8 cellular contexts compared by ENCODE assay signal in genomic region chr11:14519692-14520085, GRCh38. TPM values are rescaled to one million over a fixed set of nuclear protein-coding genes. Genes with fewer than 3 reads are reported as not detected.
DNase-seq lines count a peak whose midpoint lies in the region; ATAC-seq and TF ChIP-seq lines count a peak whose summit lies in the region.

No MANE protein-coding gene starts in this region.

- H3K36me3 Mint-ChIP-seq in dendritic cell treated with granulocyte-macrophage colony-stimulating factor and Interleukin-4, amounts not matched to agents 40 ng/mL and 50 ng/mL, for 4 days (ENCODE audit: low read depth) = peaks cover 48% of the 10 kb centered on the region
- H3K36me3 Mint-ChIP-seq in naive B cell = no peaks in the 10 kb centered on the region

- H3K27me3 ChIP-seq in cardiac muscle cell (no peaks in the 10 kb centered on the region), Peyer's patch (no peaks in the 10 kb centered on the region)

- H3K4me1 ChIP-seq in cardiac muscle cell (ENCODE audit: low read depth) = peaks cover 8% of the 10 kb centered on the region
- peaks cover 0 to 17% (median 5%) of the 10 kb centered on the region in 4 donors for H3K4me1 ChIP-seq in Peyer's patch

- H3K9me3 ChIP-seq in cardiac muscle cell (ENCODE audit: low read depth) (no peaks in the 10 kb centered on the region), Peyer's patch (no peaks in the 10 kb centered on the region)

- DNase-seq in cardiac muscle cell (ENCODE audit: low read depth in 1 of 2, low spot score in 1 of 2) (no peak), Right ventricle myocardium inferior (ENCODE audit: missing footprints) (no peak), Peyer's patch (no peak), naive B cell (no peak), COR-L47 (lab: John Stamatoyannopoulos, UW) (no peak), cerebellum (ENCODE audit: low spot score) (no peak)

- H3K4me3 ChIP-seq in cardiac muscle cell (peak overlapping the region; percentile 83), Peyer's patch (peak overlapping the region; percentile 68 to 78 (median 74))

- H3K27ac ChIP-seq in cardiac muscle cell (peak overlapping the region; percentile 96), Peyer's patch (peak overlapping the region; percentile 80 to 89 (median 87))

- intact Hi-C loops in Right ventricle myocardium inferior (cut with DNase I) = loop anchor here (1.0 to 5.0 kb wide), 3 partner anchors 19 to 388 kb away; partner anchors contain the start of gene CYP2R1
- intact Hi-C loops in dendritic cell treated with granulocyte-macrophage colony-stimulating factor and Interleukin-4, amounts not matched to agents 40 ng/mL and 50 ng/mL, for 4 days (cut with micrococcal nuclease) = loop anchor here (1.0 to 5.0 kb wide), 4 partner anchors 20 to 388 kb away; partner anchors contain the start of genes COPB1, CYP2R1 and PDE3B

- ATAC-seq in Right ventricle myocardium inferior = no peak
- ATAC-seq in HG02884 (IDR thresholded peaks at IDR 0.05; ENCODE audit: unreplicated experiment) = peak; percentile 15
- ATAC-seq in naive B cell (ENCODE audit: low read depth in 2 of 2) = peak; percentile 1 to 8

- no peaks in the 10 kb centered on the region for H3K27me3 Mint-ChIP-seq in dendritic cell treated with granulocyte-macrophage colony-stimulating factor and Interleukin-4, amounts not matched to agents 40 ng/mL and 50 ng/mL, for 4 days
- no peaks in the 10 kb centered on the region for H3K27me3 Mint-ChIP-seq in naive B cell

- H3K4me1 Mint-ChIP-seq in dendritic cell treated with granulocyte-macrophage colony-stimulating factor and Interleukin-4, amounts not matched to agents 40 ng/mL and 50 ng/mL, for 4 days (ENCODE audit: low read depth) = peaks cover 16% of the 10 kb centered on the region
- peaks cover 12 to 28% (median 27%) of the 10 kb centered on the region in 3 donors for H3K4me1 Mint-ChIP-seq in naive B cell

- no peak for TF ChIP-seq POLR2A in Peyer's patch (IDR thresholded peaks at IDR 0.05)

- peak overlapping the region; percentile 97 for H3K27ac Mint-ChIP-seq in dendritic cell treated with granulocyte-macrophage colony-stimulating factor and Interleukin-4, amounts not matched to agents 40 ng/mL and 50 ng/mL, for 4 days
- peak overlapping the region; percentile 92 to 98 (median 97) for H3K27ac Mint-ChIP-seq in naive B cell

- TF ChIP-seq CTCF in cardiac muscle cell (IDR thresholded peaks at IDR 0.05; ENCODE audit: low read depth, low read length) (no peak), Peyer's patch (IDR thresholded peaks at IDR 0.05) (no peak)

- H3K4me3 Mint-ChIP-seq in dendritic cell treated with granulocyte-macrophage colony-stimulating factor and Interleukin-4, amounts not matched to agents 40 ng/mL and 50 ng/mL, for 4 days = peak overlapping the region; percentile 89
- peak overlapping the region; percentile 86 to 98 (median 98) for H3K4me3 Mint-ChIP-seq in naive B cell

- H3K36me3 ChIP-seq in cardiac muscle cell (peaks cover 28% of the 10 kb centered on the region), Peyer's patch (peaks cover 0 to 35% (median 0%) of the 10 kb centered on the region in 3 donors)

- H3K9me3 Mint-ChIP-seq in dendritic cell treated with granulocyte-macrophage colony-stimulating factor and Interleukin-4, amounts not matched to agents 40 ng/mL and 50 ng/mL, for 4 days = no peaks in the 10 kb centered on the region
- no peaks in the 10 kb centered on the region for H3K9me3 Mint-ChIP-seq in naive B cell

RNA-seq across cellular contexts. Expression of gene PSMA1, which starts 0.5 kb away (rescaled TPM):
- 88.9 and 133 TPM in 2 replicates for total RNA-seq in cardiac muscle cell
- polyA plus RNA-seq in cardiac muscle cell = 355 and 403 TPM in 2 replicates
- 117 TPM for total RNA-seq in Right ventricle myocardium inferior
- 100 to 1,000 TPM in 1 of 4 donors, 10 to 100 TPM in 3; 61.9 to 117 (median 83.2) TPM for total RNA-seq in Peyer's patch
- 100 to 1,000 TPM; 130 to 346 (median 160) TPM for polyA plus RNA-seq in naive B cell (ENCODE audit: low read depth in 6 of 6)
- total RNA-seq in cerebellum = 100 TPM

RNA-seq across cellular contexts. Expression of gene COPB1, which starts 20.1 kb away (rescaled TPM):
- total RNA-seq in cardiac muscle cell (81.7 and 88.7 TPM in 2 replicates), Right ventricle myocardium inferior (42.1 TPM), Peyer's patch (100 to 1,000 TPM in 1 of 4 donors, 10 to 100 TPM in 3; 58.4 to 127 (median 92.4) TPM), cerebellum (116 TPM)
- polyA plus RNA-seq in cardiac muscle cell (79.2 and 104 TPM in 2 replicates), naive B cell (ENCODE audit: low read depth in 6 of 6) (10 to 100 TPM; 59.1 to 79.6 (median 67.4) TPM)
